Comparison of ENCODE assay signal across 25 cellular contexts in genomic region chr10:74075906-74076305, GRCh38.
DNase-seq lines count a peak whose midpoint lies in the region; ATAC-seq, FAIRE-seq and TF ChIP-seq lines count a peak whose summit lies in the region.
"Had no signal": no experiment of that assay in that cellular context is flagged by ENCODE, and none has a peak within 500 bp of the region (broad histone marks: within the 10 kb centered on the region; RNA-seq: fewer than 3 reads in every experiment).

No MANE protein-coding gene starts in this region.

- no peak overlapping the region for H3K4me3 Mint-ChIP-seq in WTC11
- H3K4me3 Mint-ChIP-seq in natural killer cell treated with Interleukin-12 subunit alpha and Interleukin-12 subunit beta and Interleukin-15 and Interleukin-18, amount 100 ng/mL, for 72 hours, result no peak overlapping the region
- H3K4me3 Mint-ChIP-seq: naive thymus-derived CD4-positive, alpha-beta T cell had no signal

- ATAC-seq in WTC11 (no peak; the same call in 1 of the 2 replicates), GM21423 (IDR thresholded peaks at IDR 0.05; ENCODE audit: unreplicated experiment) (no peak), heart right ventricle (no peak)
- ATAC-seq in natural killer cell treated with Interleukin-12 subunit alpha and Interleukin-12 subunit beta and Interleukin-15 and Interleukin-18, amount 100 ng/mL, for 72 hours, result no peak
- ATAC-seq: left colon; naive thymus-derived CD4-positive, alpha-beta T cell; pancreas; right cardiac atrium; stimulated activated naive CD8-positive, alpha-beta T cell treated with anti-CD3 and anti-CD28 coated beads, Interleukin-15, Interleukin-2, amounts not matched to agents 100 U/mL and 50 U/mL, for 24 hours had no signal

- CTCF ChIA-PET in A673 (lab: Charles Lee) (no interaction called here), WTC11 (lab: Charles Lee) (interaction anchor here (0.8 to 2.0 kb wide), 4 partner anchors 50 to 196 kb away, joined by 3 to 12 read pairs (median 4); no protein-coding TSS in a partner anchor)

- POLR2A ChIA-PET in A673 (lab: Charles Lee; ENCODE audit: low non-redundant PET), result no interaction called here
- POLR2A ChIA-PET in WTC11 (lab: Charles Lee), result interaction anchor here (0.5 to 1.3 kb wide), 3 partner anchors 34 to 264 kb away, joined by 3 to 5 read pairs (median 3); no protein-coding TSS in a partner anchor

- H3K27me3 ChIP-seq in A673 (replicated peaks; ENCODE audit: insufficient read depth, low read depth, low read length, poor library complexity), result no peaks in the 10 kb centered on the region
- no peaks in the 10 kb centered on the region for H3K27me3 ChIP-seq in heart right ventricle
- H3K27me3 ChIP-seq: brain microvascular endothelial cell, pancreas, thyroid gland had no signal

- TF ChIP-seq CTCF in A673 (conservative IDR thresholded peaks at IDR 0.05; ENCODE audit: low read depth, low read length) (no peak), WTC11 (IDR thresholded peaks at IDR 0.05) (no peak), heart right ventricle (IDR thresholded peaks at IDR 0.05) (no peak)

- no peaks in the 10 kb centered on the region for H3K9me3 Mint-ChIP-seq in WTC11
- H3K9me3 Mint-ChIP-seq in natural killer cell treated with Interleukin-12 subunit alpha and Interleukin-12 subunit beta and Interleukin-15 and Interleukin-18, amount 100 ng/mL, for 72 hours, result no peaks in the 10 kb centered on the region
- H3K9me3 Mint-ChIP-seq: naive thymus-derived CD4-positive, alpha-beta T cell had no signal

- no peak for FAIRE-seq in GM12891 (lab: Jason Lieb, UNC)
- FAIRE-seq: pancreas had no signal

- DNase-seq in A673 (ENCODE audit: low spot score), result no peak
- no peak for DNase-seq in GM12891 (ENCODE audit: insufficient read length, low spot score)
- no peak for DNase-seq in WTC11 (ENCODE audit: low spot score)
- no peak for DNase-seq in natural killer cell treated with Interleukin-12 subunit alpha and Interleukin-12 subunit beta and Interleukin-15 and Interleukin-18, amount 100 ng/mL, for 72 hours (ENCODE audit: low spot score)
- DNase-seq in SHP77 (lab: John Stamatoyannopoulos, UW), result no peak
- no peak for DNase-seq in heart right ventricle
- no peak for DNase-seq in amniotic stem cell (lab: John Stamatoyannopoulos, UW)
- DNase-seq: activated CD4-positive, alpha-beta T cell treated with anti-CD3 and anti-CD28 coated beads, Interleukin-2, amount 50 U/mL, for 4 hours; activated effector memory CD4-positive, alpha-beta T cell treated with Interleukin-2 at 50 U/mL for 16 hours; brain microvascular endothelial cell; effector CD8-positive, alpha-beta T cell; EL; foreskin fibroblast; left colon; naive thymus-derived CD4-positive, alpha-beta T cell; NCI-H1694 treated with DMSO at 0.1 percent for 48 hours; NCI-H524 treated with DMSO at 0.1 percent for 48 hours; pancreas; right cardiac atrium; stimulated activated CD4-positive, alpha-beta T cell treated with anti-CD3 and anti-CD28 coated beads, Interleukin-12 subunit alpha, Interleukin-12 subunit beta, amount 100 ng/mL, for 4 hours; stimulated activated CD4-positive, alpha-beta T cell treated with anti-CD3 and anti-CD28 coated beads, Interleukin-4, amount 100 ng/mL, for 24 hours; stimulated activated naive CD8-positive, alpha-beta T cell treated with anti-CD3 and anti-CD28 coated beads, Interleukin-15, Interleukin-2, amounts not matched to agents 100 U/mL and 50 U/mL, for 24 hours; T1000; thyroid gland had no signal

- TF ChIP-seq POLR2A in GM12891 (IDR thresholded peaks at IDR 0.05; ENCODE audit: low read depth, low read length), result no peak

- peaks cover 56% of the 10 kb centered on the region for H3K4me1 Mint-ChIP-seq in WTC11
- peaks cover 50 to 64% of the 10 kb centered on the region in 2 donors for H3K4me1 Mint-ChIP-seq in natural killer cell treated with Interleukin-12 subunit alpha and Interleukin-12 subunit beta and Interleukin-15 and Interleukin-18, amount 100 ng/mL, for 72 hours (ENCODE audit: low read depth in 2 of 2)

- H3K4me3 ChIP-seq in A673 (ENCODE audit: low read depth, low read length, poor library complexity, severe bottlenecking) (no peak overlapping the region), heart right ventricle (no peak overlapping the region)
- H3K4me3 ChIP-seq: pancreas, thyroid gland had no signal

- no peaks in the 10 kb centered on the region for H3K27me3 Mint-ChIP-seq in WTC11 (ENCODE audit: low read depth)
- no peaks in the 10 kb centered on the region for H3K27me3 Mint-ChIP-seq in natural killer cell treated with Interleukin-12 subunit alpha and Interleukin-12 subunit beta and Interleukin-15 and Interleukin-18, amount 100 ng/mL, for 72 hours
- H3K27me3 Mint-ChIP-seq: naive thymus-derived CD4-positive, alpha-beta T cell had no signal

- H3K4me1 ChIP-seq in A673 (ENCODE audit: insufficient read depth, low read length, poor library complexity, severe bottlenecking), result peaks cover 73% of the 10 kb centered on the region
- H3K4me1 ChIP-seq in heart right ventricle, result peaks cover 0 to 66% (median 41%) of the 10 kb centered on the region in 9 donors
- H3K4me1 ChIP-seq: thyroid gland had no signal

- 94% methylated on average over 5 of the region's 5 CpGs for WGBS in heart right ventricle, 2 donors

- peaks cover 33% of the 10 kb centered on the region for H3K36me3 Mint-ChIP-seq in WTC11
- H3K36me3 Mint-ChIP-seq in natural killer cell treated with Interleukin-12 subunit alpha and Interleukin-12 subunit beta and Interleukin-15 and Interleukin-18, amount 100 ng/mL, for 72 hours, result peaks cover 24% of the 10 kb centered on the region

- no TSS peak for BruUV-seq in A673 (replicated peaks; lab: Mats Ljungman, UMichigan)

- H3K27ac Mint-ChIP-seq in WTC11, result peak overlapping the region; percentile 91
- peak overlapping the region; percentile 97 to 99 for H3K27ac Mint-ChIP-seq in natural killer cell treated with Interleukin-12 subunit alpha and Interleukin-12 subunit beta and Interleukin-15 and Interleukin-18, amount 100 ng/mL, for 72 hours
- H3K27ac Mint-ChIP-seq: naive thymus-derived CD4-positive, alpha-beta T cell had no signal

- H3K9me3 ChIP-seq in A673 (ENCODE audit: low read depth, low read length, poor library complexity, severe bottlenecking), result no peaks in the 10 kb centered on the region
- no peaks in the 10 kb centered on the region for H3K9me3 ChIP-seq in heart right ventricle
- H3K9me3 ChIP-seq: pancreas, thyroid gland had no signal

- H3K27ac ChIP-seq in A673 (ENCODE audit: low read depth, low read length, poor library complexity, severe bottlenecking), result peak overlapping the region; percentile 46
- H3K27ac ChIP-seq in heart right ventricle, result no peak overlapping the region
- H3K27ac ChIP-seq: brain microvascular endothelial cell, pancreas, thyroid gland had no signal

- peaks cover 18% of the 10 kb centered on the region for H3K36me3 ChIP-seq in A673 (ENCODE audit: insufficient read depth, low read length, poor library complexity, severe bottlenecking)
- peaks cover 0 to 71% (median 22%) of the 10 kb centered on the region in 9 donors for H3K36me3 ChIP-seq in heart right ventricle

- intact Hi-C loops in A673 (cut with micrococcal nuclease; ENCODE audit: unreplicated experiment) (no loop called here), heart right ventricle (cut with DNase I) (loop anchor here in 3 of 10 donors (5.0 to 10.0 kb wide), 3 partner anchors 71 to 191 kb away; no protein-coding TSS in a partner anchor)

TF ChIP-seq in GM12891, 5 proteins besides CTCF, POLR2A, EP300 and RAD21:
- TF ChIP-seq POLR2AphosphoS5 (IDR thresholded peaks at IDR 0.05; ENCODE audit: low read depth, low read length) (no peak), TAF1 (IDR thresholded peaks at IDR 0.05; ENCODE audit: low read depth, low read length) (no peak), PAX5 (IDR thresholded peaks at IDR 0.05; ENCODE audit: insufficient read depth, low read length, severe bottlenecking) (no peak), SPI1 (IDR thresholded peaks at IDR 0.05; ENCODE audit: low read depth, low read length) (peak; percentile 37; the same call in 1 of the 2 replicates)

TF ChIP-seq in WTC11, 78 proteins besides CTCF, POLR2A, EP300 and RAD21:
- TF ChIP-seq STAT6 (CRISPR knock-in tag; conservative IDR thresholded peaks at IDR 0.05; ENCODE audit: low read depth) (no peak), TEAD1 (CRISPR knock-in tag; IDR thresholded peaks at IDR 0.05) (no peak), ZNF121 (CRISPR knock-in tag; IDR thresholded peaks at IDR 0.05) (no peak)
TF ChIP-seq in WTC11: peak in this region for 0.
